Comparison of ENCODE assay signal across 22 cellular contexts in the genomic region with DNA sequence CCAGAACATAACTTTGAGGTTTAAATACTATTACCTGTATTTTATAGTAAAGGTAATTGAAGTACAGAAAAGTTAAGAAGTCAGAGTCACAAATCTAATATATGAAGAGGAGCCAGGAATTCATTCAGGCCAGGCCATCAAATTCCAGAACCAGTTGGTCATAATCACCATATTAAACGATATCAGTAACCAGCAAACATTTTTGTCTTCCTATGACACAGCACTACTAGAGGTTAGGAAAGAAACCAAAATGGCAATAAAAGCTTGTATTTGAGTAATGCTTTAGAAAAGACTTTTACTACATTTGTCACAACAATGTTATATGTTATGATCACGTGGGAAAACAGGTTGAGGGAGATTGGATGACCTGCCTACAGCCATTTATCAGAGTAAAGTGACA.
DNase-seq lines count a peak whose midpoint lies in the region; ATAC-seq, FAIRE-seq and TF ChIP-seq lines count a peak whose summit lies in the region.
"Had no signal": no experiment of that assay in that cellular context is flagged by ENCODE, and none has a peak within 500 bp of the region (broad histone marks: within the 10 kb centered on the region; RNA-seq: fewer than 3 reads in every experiment).

No MANE protein-coding gene starts in this region.

- H2BK15ac ChIP-seq in mesenchymal stem cell (ENCODE audit: low read depth, poor library complexity, severe bottlenecking) = no peak overlapping the region

- H3K4me3 Mint-ChIP-seq in activated T-cell treated with anti-CD3 and anti-CD28 coated beads, Interleukin-2, amount 50 U/mL, for 72 hours = no peak overlapping the region
- H3K4me3 Mint-ChIP-seq: CD4-positive, alpha-beta memory T cell; dendritic cell treated with granulocyte-macrophage colony-stimulating factor and Interleukin-4, amounts not matched to agents 40 ng/mL and 50 ng/mL, for 4 days; immature natural killer cell; memory B cell; nephron had no signal

- no peaks in the 10 kb centered on the region for H3K4me1 Mint-ChIP-seq in activated T-cell treated with anti-CD3 and anti-CD28 coated beads, Interleukin-2, amount 50 U/mL, for 72 hours (ENCODE audit: low read depth)
- H3K4me1 Mint-ChIP-seq: immature natural killer cell, memory B cell, nephron had no signal

- H2AK5ac ChIP-seq in mesenchymal stem cell (ENCODE audit: low read length, severe bottlenecking) = no peak overlapping the region

- DNase-seq in activated T-cell treated with anti-CD3 and anti-CD28 coated beads, Interleukin-2, amount 50 U/mL, for 72 hours = no peak
- no peak for DNase-seq in activated T-cell treated with anti-CD3 and anti-CD28 coated beads, Interleukin-2, amount 50 U/mL, for 48 hours
- DNase-seq in H54 (ENCODE audit: insufficient read length, low spot score) = no peak
- peak; percentile 49 for DNase-seq in brain microvascular endothelial cell
- DNase-seq in mesenchymal stem cell = no peak
- no peak for DNase-seq in MV-4-11 (lab: John Stamatoyannopoulos, UW)
- DNase-seq: CD4-positive, alpha-beta memory T cell; DND-41; glutamatergic neuron; immature natural killer cell; NCI-H2081 treated with DMSO at 0.1 percent for 48 hours; SIG-M5; stimulated activated naive CD4-positive, alpha-beta T cell treated with Interleukin-2 at 50 U/mL for 16 hours; upper lobe of right lung had no signal

- H3K14ac ChIP-seq in mesenchymal stem cell (ENCODE audit: low read length in 2 of 2) = no peak overlapping the region

- peaks cover 15% of the 10 kb centered on the region for H3K79me1 ChIP-seq in mesenchymal stem cell (replicated peaks; ENCODE audit: low read length, poor library complexity, severe bottlenecking)

- H3K36me3 ChIP-seq in brain microvascular endothelial cell (replicated peaks) = peaks cover 18% of the 10 kb centered on the region
- H3K36me3 ChIP-seq in mesenchymal stem cell (ENCODE audit: control insufficient read depth in 1 of 2, insufficient read depth in 2 of 2, low read depth in 1 of 2, low read length in 2 of 2) = peaks cover 0 to 91% of the 10 kb centered on the region in 2 experiments

- H3K27ac ChIP-seq in brain microvascular endothelial cell (peak overlapping the region; percentile 61), mesenchymal stem cell (ENCODE audit: low read length, poor library complexity, severe bottlenecking) (no peak overlapping the region)
- H3K27ac ChIP-seq: 22Rv1, upper lobe of right lung had no signal

- H2BK5ac ChIP-seq in mesenchymal stem cell (ENCODE audit: low read depth, low read length, poor library complexity, severe bottlenecking) = no peak overlapping the region

- no peak overlapping the region for H4K91ac ChIP-seq in mesenchymal stem cell (ENCODE audit: low read length)

- TF ChIP-seq POLR2A in H54 (IDR thresholded peaks at IDR 0.05; ENCODE audit: low read depth, low read length) = no peak

- H3K23ac ChIP-seq in mesenchymal stem cell (ENCODE audit: low read length in 2 of 2) = no peak overlapping the region

- peak; percentile 79 for FAIRE-seq in H54 (lab: Jason Lieb, UNC)

- H3K36me3 Mint-ChIP-seq in activated T-cell treated with anti-CD3 and anti-CD28 coated beads, Interleukin-2, amount 50 U/mL, for 72 hours (ENCODE audit: insufficient read depth in 2 of 2) = peaks cover 3 to 23% of the 10 kb centered on the region in 2 donors

- no peaks in the 10 kb centered on the region for H3K9me3 Mint-ChIP-seq in activated T-cell treated with anti-CD3 and anti-CD28 coated beads, Interleukin-2, amount 50 U/mL, for 72 hours
- H3K9me3 Mint-ChIP-seq: activated T-helper 2 cell treated with anti-CD3 and anti-CD28 coated beads, Interferon-gamma antibody, Interleukin-2, Interleukin-4, amounts not matched to agents 10 μg/mL and 5 μg/mL and 100 μg/mL, durations not matched to agents 14 hours and 24 hours and 36 hours; CD4-positive, alpha-beta memory T cell; dendritic cell treated with granulocyte-macrophage colony-stimulating factor and Interleukin-4, amounts not matched to agents 40 ng/mL and 50 ng/mL, for 4 days; immature natural killer cell; memory B cell; nephron had no signal

- H2BK120ac ChIP-seq in mesenchymal stem cell (ENCODE audit: low read depth, low read length) = no peak overlapping the region

- H3K18ac ChIP-seq in mesenchymal stem cell (ENCODE audit: low read depth in 1 of 2, low read length in 2 of 2) = no peak overlapping the region

- peak overlapping the region; percentile 32 for H3K27ac Mint-ChIP-seq in activated T-cell treated with anti-CD3 and anti-CD28 coated beads, Interleukin-2, amount 50 U/mL, for 72 hours
- H3K27ac Mint-ChIP-seq: activated T-helper 2 cell treated with anti-CD3 and anti-CD28 coated beads, Interferon-gamma antibody, Interleukin-2, Interleukin-4, amounts not matched to agents 10 μg/mL and 5 μg/mL and 100 μg/mL, durations not matched to agents 14 hours and 24 hours and 36 hours; dendritic cell treated with granulocyte-macrophage colony-stimulating factor and Interleukin-4, amounts not matched to agents 40 ng/mL and 50 ng/mL, for 4 days; memory B cell; nephron had no signal

- 100% methylated on average over 1 of the region's 2 CpGs for WGBS in mesenchymal stem cell

- H2BK12ac ChIP-seq in mesenchymal stem cell (ENCODE audit: low read length in 2 of 2) = no peak overlapping the region

- H2AFZ ChIP-seq in mesenchymal stem cell (ENCODE audit: low read depth, low read length) = no peak overlapping the region

- no peaks in the 10 kb centered on the region for H3K4me1 ChIP-seq in mesenchymal stem cell (ENCODE audit: control insufficient read depth, insufficient read depth, low read depth, low read length)
- H3K4me1 ChIP-seq: upper lobe of right lung had no signal

- no peak overlapping the region for H3K4ac ChIP-seq in mesenchymal stem cell (ENCODE audit: low read depth in 1 of 2, low read length in 2 of 2)

- no peak for TF ChIP-seq CTCF in brain microvascular endothelial cell (IDR thresholded peaks at IDR 0.05; ENCODE audit: low read depth, low read length, missing control alignments)

- no peaks in the 10 kb centered on the region for H3K27me3 ChIP-seq in brain microvascular endothelial cell (replicated peaks)
- H3K27me3 ChIP-seq in mesenchymal stem cell (ENCODE audit: control insufficient read depth in 1 of 2, insufficient read depth in 1 of 2, low read length in 2 of 2) = no peaks in the 10 kb centered on the region
- H3K27me3 ChIP-seq: upper lobe of right lung had no signal

- in situ Hi-C loops in brain microvascular endothelial cell (cut with HindIII; ENCODE audit: low pct_ligation_motif_present, low sequenced_read_pairs) = no loop called here

- H3K27me3 Mint-ChIP-seq in activated T-cell treated with anti-CD3 and anti-CD28 coated beads, Interleukin-2, amount 50 U/mL, for 72 hours (ENCODE audit: low read depth) = no peaks in the 10 kb centered on the region
- H3K27me3 Mint-ChIP-seq: CD4-positive, alpha-beta memory T cell; dendritic cell treated with granulocyte-macrophage colony-stimulating factor and Interleukin-4, amounts not matched to agents 40 ng/mL and 50 ng/mL, for 4 days; memory B cell had no signal

- H3K9ac ChIP-seq in mesenchymal stem cell (ENCODE audit: low read length) = peak overlapping the region; percentile 48

- H3K4me2 ChIP-seq in mesenchymal stem cell (ENCODE audit: low read length, poor library complexity, severe bottlenecking) = no peak overlapping the region

- H3K9me3 ChIP-seq in mesenchymal stem cell (ENCODE audit: control insufficient read depth, low read length) = no peaks in the 10 kb centered on the region
- H3K9me3 ChIP-seq: upper lobe of right lung had no signal

- no peak overlapping the region for H3K4me3 ChIP-seq in brain microvascular endothelial cell (ENCODE audit: low read depth, low read length)
- H3K4me3 ChIP-seq in mesenchymal stem cell (ENCODE audit: insufficient read depth in 1 of 2, low read depth in 1 of 2, low read length in 2 of 2) = no peak overlapping the region
- H3K4me3 ChIP-seq: upper lobe of right lung had no signal

- H4K8ac ChIP-seq in mesenchymal stem cell (ENCODE audit: low read length) = no peak overlapping the region

- ATAC-seq in activated T-cell treated with anti-CD3 and anti-CD28 coated beads, Interleukin-2, amount 50 U/mL, for 72 hours (replicated peaks in 1 of 2) = no peak
- ATAC-seq in HG02571 (IDR thresholded peaks at IDR 0.05; ENCODE audit: unreplicated experiment) (no peak), GM18858 (IDR thresholded peaks at IDR 0.05; ENCODE audit: unreplicated experiment) (no peak)
- ATAC-seq: activated CD4-positive, CD25-positive, alpha-beta regulatory T cell treated with anti-CD3 and anti-CD28 coated beads, Interleukin-2, amount 50 U/mL, for 24 hours; upper lobe of right lung had no signal
